ENCODE assay signal across 22 cellular contexts in the genomic region with DNA sequence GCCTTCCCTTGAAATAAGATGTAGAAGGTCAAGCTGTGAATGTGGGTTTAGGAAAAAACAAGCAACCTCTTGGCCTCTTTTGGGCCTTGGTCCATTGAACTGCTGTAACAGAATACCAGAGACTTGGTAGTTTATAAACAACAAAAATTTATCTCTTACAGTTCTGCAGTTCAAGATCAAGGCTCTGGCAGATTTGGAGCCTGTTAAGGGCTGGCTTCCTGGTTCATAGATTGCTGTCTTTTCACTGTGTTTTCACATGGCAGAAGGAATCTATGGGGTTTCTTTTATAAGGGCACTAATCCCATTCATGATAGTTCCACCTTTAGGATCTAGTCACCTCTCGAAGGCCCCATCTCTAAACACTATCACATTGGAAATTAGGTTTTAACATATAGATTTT. TPM values are rescaled to one million over a fixed set of nuclear protein-coding genes. Genes with fewer than 3 reads are reported as not detected.
DNase-seq lines count a peak whose midpoint lies in the region; ATAC-seq, FAIRE-seq and TF ChIP-seq lines count a peak whose summit lies in the region.
"Had no signal": no experiment of that assay in that cellular context is flagged by ENCODE, and none has a peak within 500 bp of the region (broad histone marks: within the 10 kb centered on the region; RNA-seq: fewer than 3 reads in every experiment).

No MANE protein-coding gene starts in this region.

- intact Hi-C loops in K562 (cut with micrococcal nuclease): no loop called here

- no peak for TF ChIP-seq RAD21 in K562 (CRISPR knock-in tag; conservative IDR thresholded peaks at IDR 0.05 in 1 of 2, IDR thresholded peaks at IDR 0.05 in 1 of 2)

- H3K27ac ChIP-seq in KOPT-K1 (ENCODE audit: low read depth, low read length, poor library complexity, severe bottlenecking): peak overlapping the region; percentile 24
- H3K27ac ChIP-seq in K562 (ENCODE audit: extremely low read depth, low read depth, low read length): no peak overlapping the region
- H3K27ac ChIP-seq in brain microvascular endothelial cell: no peak overlapping the region
- H3K27ac ChIP-seq: GM23248, KMS-11, Peyer's patch had no signal

- H3K4me2 ChIP-seq in K562 (ENCODE audit: insufficient read depth, low read length): no peak overlapping the region
- H3K4me2 ChIP-seq: KMS-11 had no signal

- H3K36me3 ChIP-seq in KOPT-K1 (ENCODE audit: insufficient read depth, low read length) (no peaks in the 10 kb centered on the region), K562 (ENCODE audit: control insufficient read depth, insufficient read depth, low read length) (no peaks in the 10 kb centered on the region), brain microvascular endothelial cell (replicated peaks) (no peaks in the 10 kb centered on the region)
- H3K36me3 ChIP-seq: HAP-1, Peyer's patch had no signal

- H3K4me1 ChIP-seq in K562 (replicated peaks in 1 of 2; ENCODE audit: control insufficient read depth in 2 of 2, insufficient read depth in 2 of 2, low read length in 2 of 2): no peaks in the 10 kb centered on the region
- H3K4me1 ChIP-seq: HAP-1, Peyer's patch had no signal

- H4K20me1 ChIP-seq in K562 (replicated peaks; ENCODE audit: control insufficient read depth, insufficient read depth, low read length): no peaks in the 10 kb centered on the region

- POLR2A ChIA-PET in K562 (lab: Yijun Ruan, JAX): no interaction called here

- in situ Hi-C loops in K562 (cut with MboI): no loop called here
- in situ Hi-C loops in brain microvascular endothelial cell (cut with HindIII; ENCODE audit: low pct_ligation_motif_present, low sequenced_read_pairs): no loop called here
- in situ Hi-C loops in GM13976 (cut with MboI; ENCODE audit: low sequenced_read_pairs, unreplicated experiment): no loop called here

- DNase-seq in activated T-cell treated with anti-CD3 and anti-CD28 coated beads, Interleukin-2, amount 50 U/mL, for 72 hours: no peak
- DNase-seq in activated T-cell treated with anti-CD3 and anti-CD28 coated beads, Interleukin-2, amount 50 U/mL, for 4 hours: no peak
- DNase-seq in K562 (ENCODE audit: extremely low read depth in 1 of 4, low spot score in 3 of 4) (no peak), brain microvascular endothelial cell (no peak), GM13976 (ENCODE audit: low spot score) (no peak)
- DNase-seq: 8988T; C1 segment of cervical spinal cord; DMS79; GM23248; MV-4-11; NCI-H1105 treated with DMSO at 0.1 percent for 48 hours; NCI-H2029 treated with DMSO at 0.1 percent for 48 hours; NCI-H226; NCI-H510A treated with DMSO at 0.1 percent for 48 hours; NCI-H774; NK-92 treated with Interleukin-12 subunit alpha and Interleukin-12 subunit beta, amount 100 ng/mL, for 24 hours; Peyer's patch had no signal

- H3K9me3 Mint-ChIP-seq in activated T-cell treated with anti-CD3 and anti-CD28 coated beads, Interleukin-2, amount 50 U/mL, for 72 hours: peaks cover 2 to 3% of the 10 kb centered on the region in 2 donors
- peaks cover 5% of the 10 kb centered on the region for H3K9me3 Mint-ChIP-seq in activated T-cell treated with anti-CD3 and anti-CD28 coated beads, Interleukin-2, amount 50 U/mL, for 4 hours

- TF ChIP-seq EP300 in K562 (IDR thresholded peaks at IDR 0.05; ENCODE audit: low read length): no peak

- H3K36me3 Mint-ChIP-seq in activated T-cell treated with anti-CD3 and anti-CD28 coated beads, Interleukin-2, amount 50 U/mL, for 72 hours (ENCODE audit: insufficient read depth in 2 of 2): peaks cover 2% of the 10 kb centered on the region in 2 donors
- no peaks in the 10 kb centered on the region for H3K36me3 Mint-ChIP-seq in activated T-cell treated with anti-CD3 and anti-CD28 coated beads, Interleukin-2, amount 50 U/mL, for 4 hours (ENCODE audit: insufficient read depth)

- no peak overlapping the region for H3K9ac ChIP-seq in K562 (ENCODE audit: insufficient read depth in 1 of 2, low read depth in 2 of 2, low read length in 2 of 2)
- H3K9ac ChIP-seq: GM23248, KMS-11 had no signal

- H3K79me2 ChIP-seq in K562 (ENCODE audit: control insufficient read depth, insufficient read depth, low read length): no peaks in the 10 kb centered on the region

- H3K27me3 ChIP-seq in K562 (ENCODE audit: control insufficient read depth in 2 of 2, insufficient read depth in 2 of 2, low read length in 2 of 2) (no peaks in the 10 kb centered on the region), brain microvascular endothelial cell (replicated peaks) (no peaks in the 10 kb centered on the region)
- H3K27me3 ChIP-seq: Peyer's patch had no signal

- WGBS in K562 (ENCODE audit: insufficient coverage, low coverage, missing lambda C conversion rate): 33% methylated on average over 1 of the region's 1 CpG

- no peak for TF ChIP-seq POLR2A in K562 (conservative IDR thresholded peaks at IDR 0.05)

- peak overlapping the region; percentile 88 for H3K27ac Mint-ChIP-seq in activated T-cell treated with anti-CD3 and anti-CD28 coated beads, Interleukin-2, amount 50 U/mL, for 72 hours

- peak overlapping the region; percentile 66; the same call in 1 of the 2 replicates for H2AFZ ChIP-seq in K562 (ENCODE audit: low read depth, low read length)
- H2AFZ ChIP-seq: GM23248 had no signal

- H3K4me1 Mint-ChIP-seq in activated T-cell treated with anti-CD3 and anti-CD28 coated beads, Interleukin-2, amount 50 U/mL, for 72 hours (ENCODE audit: low read depth): peaks cover 77% of the 10 kb centered on the region
- H3K4me1 Mint-ChIP-seq in activated T-cell treated with anti-CD3 and anti-CD28 coated beads, Interleukin-2, amount 50 U/mL, for 4 hours (ENCODE audit: low read depth): peaks cover 57% of the 10 kb centered on the region

- no peaks in the 10 kb centered on the region for H3K9me1 ChIP-seq in K562 (ENCODE audit: control insufficient read depth, insufficient read depth, low read length)

- CTCF ChIA-PET in K562 (lab: Yijun Ruan, JAX; ENCODE audit: low intra/inter-chr PET ratio): no interaction called here

- peak overlapping the region; percentile 9 to 59 for H3K4me3 Mint-ChIP-seq in activated T-cell treated with anti-CD3 and anti-CD28 coated beads, Interleukin-2, amount 50 U/mL, for 72 hours
- H3K4me3 Mint-ChIP-seq in activated T-cell treated with anti-CD3 and anti-CD28 coated beads, Interleukin-2, amount 50 U/mL, for 4 hours: no peak overlapping the region

- H3K4me3 ChIP-seq in K562 (no peak overlapping the region), brain microvascular endothelial cell (ENCODE audit: low read depth, low read length) (no peak overlapping the region)
- H3K4me3 ChIP-seq: GM23248, HAP-1, Peyer's patch had no signal

- H3K9me3 ChIP-seq in KOPT-K1 (ENCODE audit: insufficient read depth, low read length, poor library complexity, severe bottlenecking) (no peaks in the 10 kb centered on the region), K562 (replicated peaks; ENCODE audit: control insufficient read depth, insufficient read depth, low read depth, low read length) (0 out of 2 replicates have a peak, but pooled peaks cover 1% of the 10 kb centered on the region)
- H3K9me3 ChIP-seq: HAP-1, Peyer's patch had no signal

- H3K27me3 Mint-ChIP-seq in activated T-cell treated with anti-CD3 and anti-CD28 coated beads, Interleukin-2, amount 50 U/mL, for 72 hours (ENCODE audit: low read depth): no peaks in the 10 kb centered on the region
- no peaks in the 10 kb centered on the region for H3K27me3 Mint-ChIP-seq in activated T-cell treated with anti-CD3 and anti-CD28 coated beads, Interleukin-2, amount 50 U/mL, for 4 hours (ENCODE audit: low read depth)

- no peak for TF ChIP-seq CTCF in K562 (IDR thresholded peaks at IDR 0.05 in 2 of 3, conservative IDR thresholded peaks at IDR 0.05 in 1 of 3; ENCODE audit: insufficient read depth in 2 of 3, low read depth in 1 of 3, low read length in 3 of 3)
- TF ChIP-seq CTCF in brain microvascular endothelial cell (IDR thresholded peaks at IDR 0.05; ENCODE audit: low read depth, low read length, missing control alignments): no peak
- no peak for TF ChIP-seq CTCF in GM13976 (IDR thresholded peaks at IDR 0.05; ENCODE audit: borderline replicate concordance, control extremely low read depth, extremely low read depth, insufficient read depth, missing control alignments)

- ATAC-seq in activated T-cell treated with anti-CD3 and anti-CD28 coated beads, Interleukin-2, amount 50 U/mL, for 72 hours (replicated peaks in 1 of 2): no peak
- ATAC-seq in activated T-cell treated with anti-CD3 and anti-CD28 coated beads, Interleukin-2, amount 50 U/mL, for 4 hours: no peak
- ATAC-seq in K562 (no peak), GM19463 (IDR thresholded peaks at IDR 0.05; ENCODE audit: unreplicated experiment) (no peak)
- ATAC-seq: SK-N-SH treated with all-trans-retinoic acid at 6 μM for 48 hours had no signal

- FAIRE-seq in K562 (lab: Jason Lieb, UNC): no peak

- no TSS peak for BruUV-seq in K562 (replicated peaks; lab: Mats Ljungman, UMichigan)

RNA-seq across cellular contexts. Expression of a gene that starts 20.2 kb away (rescaled TPM):
- total RNA-seq in activated T-cell treated with anti-CD3 and anti-CD28 coated beads, Interleukin-2, amount 50 U/mL, for 72 hours: 100 to 1,000 TPM; 279 to 280 TPM
- 100 to 1,000 TPM; 107 to 166 (median 129) TPM for total RNA-seq in activated T-cell treated with anti-CD3 and anti-CD28 coated beads, Interleukin-2, amount 50 U/mL, for 4 hours
- 7.1 and 33.2 TPM in 2 replicates for total RNA-seq in K562 (2011; cell fraction: chromatin; rRNA removed; ENCODE audit: low replicate concordance)
- 3.5 and 5.3 TPM in 2 replicates for total RNA-seq in K562 (2011; cell fraction: nucleolus; rRNA removed)
- total RNA-seq in K562 (2011; cell fraction: nucleoplasm; rRNA removed): 11.3 and 18.7 TPM in 2 replicates
- total RNA-seq in K562 (2014; rRNA removed) (8.2 and 8.5 TPM in 2 replicates), K562 (2014; rRNA removed; fragmentation: Illumina TruSeq; extraction: Trizol) (13.1 and 17.5 TPM in 2 replicates), K562 (2015; rRNA removed; fragmentation: Illumina TruSeq; extraction: Trizol) (15.2 and 17.7 TPM in 2 replicates), K562 (2021) (9.5 and 10.6 TPM in 2 replicates)
- polyA plus RNA-seq in K562 (2011; rRNA removed) (10.0 and 11.7 TPM in 2 replicates), K562 (2014; fragmentation: Illumina TruSeq; extraction: Trizol) (6.6 and 7.6 TPM in 2 replicates), K562 (2014; fragmentation: Nextera tagmentation; extraction: Ambion mirVana) (1 to 10 TPM; 2.3 to 3.0 TPM), K562 (2014; rRNA removed) (4.5 TPM in 2 replicates)
- polyA plus RNA-seq in K562 (2011; cell fraction: cytosol; rRNA removed): 1.4 and 2.8 TPM in 2 replicates
- polyA plus RNA-seq in K562 (2011; cell fraction: nucleus; rRNA removed): 2.9 and 5.0 TPM in 2 replicates
- 6.2 and 7.9 TPM in 2 replicates for polyA plus RNA-seq in K562 (2012)
- 18.0 and 24.4 TPM in 2 replicates for polyA minus RNA-seq in K562 (2011; rRNA and poly(A)+ RNA removed)
- polyA minus RNA-seq in K562 (2011; cell fraction: cytosol; rRNA and poly(A)+ RNA removed): 7.1 and 7.9 TPM in 2 replicates
- polyA minus RNA-seq in K562 (2011; cell fraction: nucleus; rRNA and poly(A)+ RNA removed): 8.5 and 15.6 TPM in 2 replicates
